Comparison of ENCODE assay signal across 18 cellular contexts in the genomic region with DNA sequence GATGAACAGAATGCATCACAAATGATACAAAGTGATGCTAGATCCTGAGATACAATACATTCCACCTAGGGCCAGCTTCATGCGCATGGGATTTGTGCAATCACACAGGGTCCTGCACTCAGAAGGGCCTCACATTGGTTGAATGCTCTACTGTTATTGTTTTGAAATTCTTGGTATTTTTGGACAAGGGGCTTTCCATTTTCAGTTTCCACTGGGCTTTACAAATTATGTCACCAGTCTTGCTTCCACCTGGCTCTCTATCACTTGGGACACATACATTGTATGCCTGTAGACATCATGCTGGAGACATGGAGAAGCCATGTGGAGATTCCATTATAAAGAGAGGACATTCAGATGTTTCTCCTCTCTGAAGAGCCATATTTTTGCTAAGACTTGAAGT.
"Had no signal": no experiment of that assay in that cellular context is flagged by ENCODE, and none has a peak within 500 bp of the region (broad histone marks: within the 10 kb centered on the region; RNA-seq: fewer than 3 reads in every experiment).

No MANE protein-coding gene starts in this region.

- DNase-seq: activated CD4-positive, alpha-beta T cell treated with anti-CD3 and anti-CD28 coated beads, Interleukin-2, amount 10 ng/mL, durations not matched to agents 24 days and 14 days; activated CD8-positive, alpha-beta T cell treated with anti-CD3 and anti-CD28 coated beads for 36 hours; activated gamma-delta T cell; activated naive CD4-positive, alpha-beta T cell treated with anti-CD3 and anti-CD28 coated beads, Interleukin-2, amount 50 U/mL, for 16 hours; activated naive CD8-positive, alpha-beta T cell treated with anti-CD3 and anti-CD28 coated beads, Interleukin-2, amount 50 U/mL, for 24 hours; effector CD4-positive, alpha-beta T cell; erythroblast; foreskin fibroblast; kidney; lower lobe of right lung; naive B cell; nucleus accumbens; right lobe of liver; stimulated activated CD4-positive, alpha-beta T cell treated with anti-CD3 and anti-CD28 coated beads, Interleukin-1b, Interleukin-23, amount 100 ng/mL, for 48 hours; stimulated activated naive CD8-positive, alpha-beta T cell treated with anti-CD3 and anti-CD28 coated beads, Interleukin-15, amount 100 ng/mL, for 72 hours; tibial artery had no signal

- ATAC-seq: activated CD4-positive, CD25-positive, alpha-beta regulatory T cell treated with anti-CD3 and anti-CD28 coated beads, Interleukin-2, amount 50 U/mL, for 24 hours; activated CD8-positive, alpha-beta T cell treated with anti-CD3 and anti-CD28 coated beads for 36 hours; activated naive CD8-positive, alpha-beta T cell treated with anti-CD3 and anti-CD28 coated beads, Interleukin-2, amount 50 U/mL, for 24 hours; lower lobe of right lung; right lobe of liver; stimulated activated effector memory CD8-positive, alpha-beta T cell treated with anti-CD3 and anti-CD28 coated beads, Interleukin-12 subunit alpha, Interleukin-12 subunit beta, amount 100 ng/mL, for 72 hours; stimulated activated naive CD8-positive, alpha-beta T cell treated with anti-CD3 and anti-CD28 coated beads, Interleukin-15, amount 100 ng/mL, for 72 hours had no signal
